13 cellular contexts compared by ENCODE assay signal in genomic region chr3:10964537-10965167, GRCh38. TPM values are rescaled to one million over a fixed set of nuclear protein-coding genes. Genes with fewer than 3 reads are reported as not detected.
A peak's percentile ranks its signal among the peaks of the same experiment; 100 is the strongest.
DNase-seq lines count a peak whose midpoint lies in the region; ATAC-seq and TF ChIP-seq lines count a peak whose summit lies in the region.
"Had no signal": no experiment of that assay in that cellular context is flagged by ENCODE, and none has a peak within 500 bp of the region (broad histone marks: within the 10 kb centered on the region; RNA-seq: fewer than 3 reads in every experiment).

No MANE protein-coding gene starts in this region.

- CTCF ChIA-PET in activated CD8-positive, alpha-beta memory T cell treated with anti-CD3 and anti-CD28 coated beads, Interleukin-2, amount 10 ng/mL, durations not matched to agents 7 days and 5 days (lab: Charles Lee): no interaction called here

- ATAC-seq in activated CD8-positive, alpha-beta memory T cell treated with anti-CD3 and anti-CD28 coated beads, Interleukin-2, amount 10 ng/mL, durations not matched to agents 7 days and 5 days: peak; percentile 36
- no peak for ATAC-seq in HG03135 (IDR thresholded peaks at IDR 0.05; ENCODE audit: unreplicated experiment)

- no peaks in the 10 kb centered on the region for H3K9me3 Mint-ChIP-seq in activated CD8-positive, alpha-beta memory T cell treated with anti-CD3 and anti-CD28 coated beads, Interleukin-2, amount 10 ng/mL, durations not matched to agents 7 days and 5 days (ENCODE audit: low read depth)

- peak; percentile 43 for DNase-seq in activated CD8-positive, alpha-beta memory T cell treated with anti-CD3 and anti-CD28 coated beads, Interleukin-2, amount 10 ng/mL, durations not matched to agents 7 days and 5 days
- DNase-seq in activated CD8-positive, alpha-beta memory T cell treated with anti-CD3 and anti-CD28 coated beads for 24 hours: no peak
- DNase-seq in NB4 (ENCODE audit: low read depth): peak; percentile 39
- peak; percentile 35 for DNase-seq in dermis blood vessel endothelial cell
- DNase-seq in retina: peak; percentile 65
- no peak for DNase-seq in NCI-H146 (lab: John Stamatoyannopoulos, UW)
- no peak for DNase-seq in hippocampal formation (lab: John Stamatoyannopoulos, UW)
- DNase-seq: lower lobe of right lung, NCI-H1048 had no signal

- no peaks in the 10 kb centered on the region for H3K27me3 Mint-ChIP-seq in activated CD8-positive, alpha-beta memory T cell treated with anti-CD3 and anti-CD28 coated beads, Interleukin-2, amount 10 ng/mL, durations not matched to agents 7 days and 5 days

- no peak overlapping the region for H3K4me3 ChIP-seq in NB4 (ENCODE audit: low read depth, low read length)
- H3K4me3 ChIP-seq: lower lobe of right lung, right atrium auricular region, vagina had no signal

- no peak for TF ChIP-seq CTCF in NB4 (IDR thresholded peaks at IDR 0.05; ENCODE audit: low read depth, low read length)

- H3K4me1 Mint-ChIP-seq in activated CD8-positive, alpha-beta memory T cell treated with anti-CD3 and anti-CD28 coated beads, Interleukin-2, amount 10 ng/mL, durations not matched to agents 7 days and 5 days: no peaks in the 10 kb centered on the region

- H3K36me3 Mint-ChIP-seq in activated CD8-positive, alpha-beta memory T cell treated with anti-CD3 and anti-CD28 coated beads, Interleukin-2, amount 10 ng/mL, durations not matched to agents 7 days and 5 days: no peaks in the 10 kb centered on the region
- H3K36me3 Mint-ChIP-seq: activated naive CD8-positive, alpha-beta T cell had no signal

- H3K27ac Mint-ChIP-seq in activated CD8-positive, alpha-beta memory T cell treated with anti-CD3 and anti-CD28 coated beads, Interleukin-2, amount 10 ng/mL, durations not matched to agents 7 days and 5 days: no peak overlapping the region
- H3K27ac Mint-ChIP-seq: activated naive CD8-positive, alpha-beta T cell had no signal

- no peak overlapping the region for H3K4me3 Mint-ChIP-seq in activated CD8-positive, alpha-beta memory T cell treated with anti-CD3 and anti-CD28 coated beads, Interleukin-2, amount 10 ng/mL, durations not matched to agents 7 days and 5 days
- H3K4me3 Mint-ChIP-seq: activated naive CD8-positive, alpha-beta T cell had no signal

- TF ChIP-seq POLR2A in NB4 (IDR thresholded peaks at IDR 0.05; ENCODE audit: extremely low read depth, insufficient read length): no peak

RNA-seq across cellular contexts. Expression of gene SLC6A1, which starts 27.9 kb away (rescaled TPM):
- not detected for total RNA-seq in activated CD8-positive, alpha-beta memory T cell treated with anti-CD3 and anti-CD28 coated beads, Interleukin-2, amount 10 ng/mL, durations not matched to agents 7 days and 5 days
- under 0.01 TPM in 1 of 2 replicates, not detected in the other for total RNA-seq in dermis blood vessel endothelial cell

Comparison
In these comparisons a context has a peak if more than half of its experiments do, and no peak if none do; other contexts are left out.
1. DNase-seq: peak in activated CD8-positive, alpha-beta memory T cell treated with anti-CD3 and anti-CD28 coated beads, Interleukin-2, amount 10 ng/mL, durations not matched to agents 7 days and 5 days (single experiment), NB4 (single experiment), dermis blood vessel endothelial cell (single experiment) and retina (single experiment); none in activated CD8-positive, alpha-beta memory T cell treated with anti-CD3 and anti-CD28 coated beads for 24 hours (single experiment), NCI-H146 (single experiment) and hippocampal formation (0 of 2).